In genomic region chr2:206765242-206766056, GRCh38 we compare ENCODE assay signal across 8 cellular contexts. TPM values are rescaled to one million over a fixed set of nuclear protein-coding genes. Genes with fewer than 3 reads are reported as not detected.
DNase-seq lines count a peak whose midpoint lies in the region; ATAC-seq, FAIRE-seq and TF ChIP-seq lines count a peak whose summit lies in the region.

Gene FASTKD2 (plus strand): TSS chr2:206765606. CDS start chr2:206766694, 1,088 bp downstream.
Gene MDH1B (minus strand): TSS chr2:206765328. CDS start chr2:206765271, 57 bp downstream.

- ATAC-seq in HG02884 (IDR thresholded peaks at IDR 0.05; ENCODE audit: unreplicated experiment) (peak; percentile 91), right cardiac atrium (peak; percentile 99), psoas muscle (peak; percentile 96 to 98 (median 97))

- H3K9me3 Mint-ChIP-seq in T-helper 1 cell treated with Interleukin-12 subunit alpha and Interleukin-12 subunit beta and Interleukin-4 antibody, amounts not matched to agents 30 μg/mL and 1 μg/mL, for 36 hours, result no peaks in the 10 kb centered on the region

- peak; percentile 48 for FAIRE-seq in urothelium cell line (lab: Jason Lieb, UNC)

- WGBS in right cardiac atrium, result under 1% methylated on average over 46 of the region's 46 CpGs
- 0% methylated on average over 46 of the region's 46 CpGs for WGBS in psoas muscle, 3 donors

- intact Hi-C loops in right cardiac atrium (cut with DNase I) (no loop called here), psoas muscle (cut with DNase I) (no loop called here)

- H3K4me1 Mint-ChIP-seq in T-helper 1 cell treated with Interleukin-12 subunit alpha and Interleukin-12 subunit beta and Interleukin-4 antibody, amounts not matched to agents 30 μg/mL and 1 μg/mL, for 36 hours (ENCODE audit: low read depth), result peaks cover 25% of the 10 kb centered on the region

- H3K27me3 ChIP-seq in right cardiac atrium (ENCODE audit: control insufficient read depth, insufficient read depth) (no peaks in the 10 kb centered on the region), psoas muscle (ENCODE audit: insufficient read depth in 3 of 3, low read length in 2 of 3) (peaks cover 0 to 12% (median 0%) of the 10 kb centered on the region in 3 donors)

- peaks cover 5% of the 10 kb centered on the region for H3K27me3 Mint-ChIP-seq in T-helper 1 cell treated with Interleukin-12 subunit alpha and Interleukin-12 subunit beta and Interleukin-4 antibody, amounts not matched to agents 30 μg/mL and 1 μg/mL, for 36 hours (ENCODE audit: low read depth)

- in situ Hi-C loops in GM13977 (cut with MboI; ENCODE audit: low pct_unique_long_range_greater_than_20kb, low sequenced_read_pairs, unreplicated experiment), result no loop called here

- peaks cover 2 to 26% of the 10 kb centered on the region in 2 donors for H3K36me3 ChIP-seq in psoas muscle (ENCODE audit: insufficient read depth in 1 of 2, low read depth in 1 of 2)

- DNase-seq in GM13977 (ENCODE audit: low spot score), result peak; percentile 76
- DNase-seq in NCI-H1694 (lab: John Stamatoyannopoulos, UW), result peak; percentile 75
- peak; percentile 93 to 96 (median 93) for DNase-seq in right cardiac atrium
- peak; percentile 95 to 97 for DNase-seq in psoas muscle
- peak; percentile 91 for DNase-seq in urothelium cell line (ENCODE audit: low spot score)

- H3K27ac Mint-ChIP-seq in T-helper 1 cell treated with Interleukin-12 subunit alpha and Interleukin-12 subunit beta and Interleukin-4 antibody, amounts not matched to agents 30 μg/mL and 1 μg/mL, for 36 hours, result peak within 1 kb of the TSS; percentile 94

- TF ChIP-seq CTCF in GM13977 (IDR thresholded peaks at IDR 0.05; ENCODE audit: extremely low read depth, insufficient read depth, missing control alignments) (no peak), psoas muscle (IDR thresholded peaks at IDR 0.05) (no peak)

- H3K27ac ChIP-seq in angular gyrus (ENCODE audit: low read depth, low read length) (peak within 1 kb of the TSS; percentile 49), right cardiac atrium (ENCODE audit: low read length) (peak within 1 kb of the TSS; percentile 61), psoas muscle (peak within 1 kb of the TSS; percentile 93)

- H3K9me3 ChIP-seq in right cardiac atrium (ENCODE audit: control insufficient read depth, low read length) (no peaks in the 10 kb centered on the region), psoas muscle (no peaks in the 10 kb centered on the region)

- H3K4me1 ChIP-seq in right cardiac atrium (ENCODE audit: control insufficient read depth, insufficient read depth, low read length), result peaks cover 4% of the 10 kb centered on the region
- peaks cover 18% of the 10 kb centered on the region for H3K4me1 ChIP-seq in psoas muscle

- H3K4me3 ChIP-seq in right cardiac atrium (ENCODE audit: low read length) (peak within 1 kb of the TSS; percentile 76), psoas muscle (peak within 1 kb of the TSS; percentile 89)

- peak within 1 kb of the TSS; percentile 91 for H3K4me3 Mint-ChIP-seq in T-helper 1 cell treated with Interleukin-12 subunit alpha and Interleukin-12 subunit beta and Interleukin-4 antibody, amounts not matched to agents 30 μg/mL and 1 μg/mL, for 36 hours

- H3K36me3 Mint-ChIP-seq in T-helper 1 cell treated with Interleukin-12 subunit alpha and Interleukin-12 subunit beta and Interleukin-4 antibody, amounts not matched to agents 30 μg/mL and 1 μg/mL, for 36 hours (ENCODE audit: low read depth), result peaks cover 14% of the 10 kb centered on the region

RNA-seq across cellular contexts. Expression of gene FASTKD2, which starts in this region (rescaled TPM):
- total RNA-seq in right cardiac atrium (10 to 100 TPM; 28.7 to 30.2 (median 29.0) TPM), psoas muscle (10 to 100 TPM; 29.8 to 52.0 (median 47.4) TPM)
- polyA plus RNA-seq in right cardiac atrium (17.8 TPM), psoas muscle (10 to 100 TPM; 27.3 to 59.6 (median 54.7) TPM)

RNA-seq across cellular contexts. Expression of gene MDH1B, which starts in this region (rescaled TPM):
- total RNA-seq in right cardiac atrium (1 to 10 TPM in 3 of 4 donors, under 1 TPM in 1; 0.92 to 1.8 (median 1.1) TPM), psoas muscle (1 to 10 TPM in 1 of 4 donors, under 1 TPM in 3; 0.27 to 1.0 (median 0.33) TPM)
- polyA plus RNA-seq in right cardiac atrium (0.43 TPM), psoas muscle (under 1 TPM; 0.14 to 0.30 (median 0.23) TPM)

Comparison
In these comparisons a context has a peak if more than half of its experiments do, and no peak if none do; other contexts are left out.
1. Peak in every context shown above with its lines: DNase-seq, ATAC-seq, H3K4me3 ChIP-seq and H3K27ac ChIP-seq.